In genomic region chr3:14396293-14396692, GRCh38 we compare ENCODE assay signal across 16 cellular contexts.
"Had no signal": no experiment of that assay in that cellular context is flagged by ENCODE, and none has a peak within 500 bp of the region (broad histone marks: within the 10 kb centered on the region; RNA-seq: fewer than 3 reads in every experiment).

No MANE protein-coding gene starts in this region.

- H3K4me3 Mint-ChIP-seq: activated B cell treated with CpG ODN at 0.5 μM for 24 hours, mesothelial cell of epicardium had no signal

- H3K27ac Mint-ChIP-seq: activated B cell treated with CpG ODN at 0.5 μM for 24 hours, mesothelial cell of epicardium had no signal

- H3K9me3 Mint-ChIP-seq: activated B cell treated with CpG ODN at 0.5 μM for 24 hours, mesothelial cell of epicardium had no signal

- H3K4me2 ChIP-seq: SK-N-SH had no signal

- H3K9ac ChIP-seq: SK-N-SH had no signal

- H3K9me3 ChIP-seq: adrenal gland, gastrocnemius medialis, heart right ventricle, SK-N-SH, spleen, stomach, thoracic aorta had no signal

- H3K27me3 Mint-ChIP-seq: activated B cell treated with CpG ODN at 0.5 μM for 24 hours had no signal

- H3K4me3 ChIP-seq: adrenal gland, gastrocnemius medialis, heart right ventricle, spleen, stomach, thoracic aorta had no signal

- H3K36me3 Mint-ChIP-seq: mesothelial cell of epicardium had no signal

- H3K27me3 ChIP-seq: adrenal gland, gastrocnemius medialis, spleen, stomach had no signal

- DNase-seq: activated B cell treated with CpG ODN at 0.5 μM for 24 hours; activated naive CD4-positive, alpha-beta T cell; adrenal gland; central memory CD4-positive, alpha-beta T cell; cortex of kidney; effector memory CD4-positive, alpha-beta T cell; gastrocnemius medialis; heart right ventricle; SK-N-SH; spleen; stimulated activated CD4-positive, alpha-beta T cell treated with anti-CD3 and anti-CD28 coated beads, Interleukin-1b, Interleukin-23, amount 100 ng/mL, for 48 hours; stomach had no signal

- ATAC-seq: gastrocnemius medialis, heart right ventricle, sciatic nerve had no signal

- H3K27ac ChIP-seq: adrenal gland, epithelial cell of prostate, gastrocnemius medialis, heart right ventricle, spleen, thoracic aorta had no signal

- H3K36me3 ChIP-seq: adrenal gland, gastrocnemius medialis, heart right ventricle, spleen, stomach, thoracic aorta had no signal
